9 cellular contexts compared by ENCODE assay signal in genomic region chr21:45556302-45556644, GRCh38. TPM values are rescaled to one million over a fixed set of nuclear protein-coding genes. Genes with fewer than 3 reads are reported as not detected.
DNase-seq lines count a peak whose midpoint lies in the region; ATAC-seq and TF ChIP-seq lines count a peak whose summit lies in the region.
"Had no signal": no experiment of that assay in that cellular context is flagged by ENCODE, and none has a peak within 500 bp of the region (broad histone marks: within the 10 kb centered on the region; RNA-seq: fewer than 3 reads in every experiment).

No MANE protein-coding gene starts in this region.

- TF ChIP-seq POLR2A in breast epithelium (IDR thresholded peaks at IDR 0.05) = no peak
- no peak for TF ChIP-seq POLR2A in uterus (IDR thresholded peaks at IDR 0.05)

- H3K36me3 ChIP-seq in heart right ventricle (no peaks in the 10 kb centered on the region), breast epithelium (no peaks in the 10 kb centered on the region), uterus (no peaks in the 10 kb centered on the region)

- H3K4me1 Mint-ChIP-seq in nephron (peaks cover 17% of the 10 kb centered on the region), T-cell (peaks cover 16 to 21% (median 19%) of the 10 kb centered on the region in 3 donors)

- H3K9me3 Mint-ChIP-seq in nephron = no peaks in the 10 kb centered on the region
- H3K9me3 Mint-ChIP-seq in T-cell = no peaks in the 10 kb centered on the region

- H3K4me3 Mint-ChIP-seq in nephron (peak overlapping the region; percentile 25 to 73 (median 66)), T-cell (peak overlapping the region in 1 of 3 donors; percentile 90)

- ATAC-seq in heart right ventricle = no peak
- ATAC-seq in right cardiac atrium = no peak
- no peak for ATAC-seq in T-cell (replicated peaks in 1 of 4)

- 42 to 48% methylated on average over 12 of the region's 12 CpGs for WGBS in heart right ventricle, 2 donors
- WGBS in right cardiac atrium = 37% methylated on average over 12 of the region's 12 CpGs

- CTCF ChIA-PET in T-cell (lab: Charles Lee) = interaction anchor here (0.7 to 1.4 kb wide), 8 partner anchors 36 to 690 kb away, joined by 3 to 12 read pairs (median 4); no protein-coding TSS in a partner anchor

- H3K36me3 Mint-ChIP-seq in nephron (ENCODE audit: low read depth) (no peaks in the 10 kb centered on the region), T-cell (no peaks in the 10 kb centered on the region)

- H3K27me3 ChIP-seq in heart right ventricle (peaks cover 0 to 25% (median 3%) of the 10 kb centered on the region in 7 donors), right cardiac atrium (ENCODE audit: control insufficient read depth, insufficient read depth) (no peaks in the 10 kb centered on the region), breast epithelium (no peaks in the 10 kb centered on the region), uterus (no peaks in the 10 kb centered on the region)

- H3K27ac ChIP-seq in heart right ventricle = peak overlapping the region in 7 of 10 donors; percentile 4 to 87 (median 72)
- H3K27ac ChIP-seq in right cardiac atrium (ENCODE audit: low read length) = no peak overlapping the region
- peak overlapping the region; percentile 79 to 98 for H3K27ac ChIP-seq in breast epithelium
- H3K27ac ChIP-seq in uterus = peak overlapping the region; percentile 72 to 91

- TF ChIP-seq CTCF in heart right ventricle (IDR thresholded peaks at IDR 0.05) (no peak), breast epithelium (IDR thresholded peaks at IDR 0.05) (no peak), nephron (IDR thresholded peaks at IDR 0.05; ENCODE audit: unreplicated experiment in 3 of 3) (no peak), uterus (IDR thresholded peaks at IDR 0.05) (no peak)

- H3K4me1 ChIP-seq in heart right ventricle (peaks cover 0 to 30% (median 6%) of the 10 kb centered on the region in 9 donors), right cardiac atrium (ENCODE audit: control insufficient read depth, insufficient read depth, low read length) (no peaks in the 10 kb centered on the region), breast epithelium (no peaks in the 10 kb centered on the region), uterus (no peaks in the 10 kb centered on the region)

- H3K27me3 Mint-ChIP-seq in nephron (ENCODE audit: low read depth) = peaks cover 9% of the 10 kb centered on the region
- H3K27me3 Mint-ChIP-seq in T-cell = peaks cover 0 to 2% of the 10 kb centered on the region in 2 donors

- H3K9me3 ChIP-seq in heart right ventricle = no peaks in the 10 kb centered on the region
- no peaks in the 10 kb centered on the region for H3K9me3 ChIP-seq in right cardiac atrium (ENCODE audit: control insufficient read depth, low read length)
- H3K9me3 ChIP-seq in breast epithelium = no peaks in the 10 kb centered on the region
- no peaks in the 10 kb centered on the region for H3K9me3 ChIP-seq in uterus

- no peak for DNase-seq in heart right ventricle
- DNase-seq in right cardiac atrium = no peak
- no peak for DNase-seq in breast epithelium (ENCODE audit: low spot score in 2 of 2)
- DNase-seq in uterus = no peak
- DNase-seq in cerebellum (ENCODE audit: low spot score) = no peak
- no peak for DNase-seq in DMS 273 treated with DMSO at 0.1 percent for 48 hours (lab: John Stamatoyannopoulos, UW)
- DNase-seq in T-cell = no peak
- DNase-seq: NCI-H2107 had no signal

- H3K27ac Mint-ChIP-seq in nephron = peak overlapping the region in 1 of 3 experiments; percentile 72
- H3K27ac Mint-ChIP-seq in T-cell = no peak overlapping the region

- intact Hi-C loops in heart right ventricle (cut with DNase I) = loop anchor here in 9 of 10 donors (1.0 to 10.0 kb wide), 8 partner anchors 36 to 369 kb away; no protein-coding TSS in a partner anchor
- intact Hi-C loops in right cardiac atrium (cut with DNase I) = loop anchor here (2.0 to 10.0 kb wide), 5 partner anchors 41 to 369 kb away; no protein-coding TSS in a partner anchor
- intact Hi-C loops in breast epithelium (cut with DNase I; ENCODE audit: low total_unique reads) = no loop called here
- intact Hi-C loops in uterus (cut with DNase I; ENCODE audit: low total_unique reads) = no loop called here

- H3K4me3 ChIP-seq in heart right ventricle (peak overlapping the region in 5 of 10 donors; percentile 50 to 68 (median 62)), right cardiac atrium (ENCODE audit: low read length) (no peak overlapping the region), breast epithelium (peak overlapping the region in 2 of 3 donors; percentile 55 to 87), uterus (peak overlapping the region in 1 of 2 donors; percentile 64)

- POLR2A ChIA-PET in T-cell (lab: Charles Lee) = interaction anchor here in 1 of 2 donors (0.5 kb wide), 1 partner anchor 389 kb away, joined by 4 read pairs; no protein-coding TSS in a partner anchor

RNA-seq across cellular contexts. Expression of gene SLC19A1, which starts 14.0 kb away (rescaled TPM):
- 1 to 10 TPM; 1.5 to 8.5 (median 3.5) TPM for total RNA-seq in heart right ventricle
- polyA plus RNA-seq in heart right ventricle = 1 to 10 TPM; 3.8 to 7.2 TPM
- 1 to 10 TPM; 2.3 to 5.0 (median 3.8) TPM for total RNA-seq in right cardiac atrium
- polyA plus RNA-seq in right cardiac atrium = 3.9 TPM
- total RNA-seq in breast epithelium = 1 to 10 TPM; 5.6 to 6.7 (median 6.6) TPM
- total RNA-seq in uterus = 10 to 100 TPM in 2 of 4 donors, 1 to 10 TPM in 1, not detected in 1; 7.6 to 12.8 (median 10.3) TPM
- total RNA-seq in cerebellum = 26.4 TPM
- total RNA-seq in T-cell = 10 to 100 TPM; 10.4 to 19.2 (median 16.4) TPM

Comparison
In these comparisons a context has a peak if more than half of its experiments do, and no peak if none do; other contexts are left out.
1. intact Hi-C loops: an anchor here in heart right ventricle (1.0 to 10.0 kb wide) and right cardiac atrium (2.0 to 10.0 kb wide); none called in breast epithelium and uterus.